Comparison of ENCODE assay signal across 27 cellular contexts in genomic region chr6:56685102-56685733, GRCh38. TPM values are rescaled to one million over a fixed set of nuclear protein-coding genes. Genes with fewer than 3 reads are reported as not detected.
DNase-seq lines count a peak whose midpoint lies in the region; ATAC-seq, FAIRE-seq and TF ChIP-seq lines count a peak whose summit lies in the region.
"Had no signal": no experiment of that assay in that cellular context is flagged by ENCODE, and none has a peak within 500 bp of the region (broad histone marks: within the 10 kb centered on the region; RNA-seq: fewer than 3 reads in every experiment).

No MANE protein-coding gene starts in this region.

- no peak for TF ChIP-seq RAD21 in K562 (CRISPR knock-in tag; conservative IDR thresholded peaks at IDR 0.05 in 1 of 2, IDR thresholded peaks at IDR 0.05 in 1 of 2)

- TF ChIP-seq EP300 in K562 (IDR thresholded peaks at IDR 0.05; ENCODE audit: low read length) = no peak

- H3K36me3 ChIP-seq in K562 (ENCODE audit: control insufficient read depth, insufficient read depth, low read length) (no peaks in the 10 kb centered on the region), skeletal muscle tissue (ENCODE audit: control insufficient read depth in 3 of 3, insufficient read depth in 3 of 3, low read length in 3 of 3) (no peaks in the 10 kb centered on the region), Karpas-422 (ENCODE audit: insufficient read depth, low read length) (no peaks in the 10 kb centered on the region)
- H3K36me3 ChIP-seq: brain microvascular endothelial cell, left lung, neural progenitor cell, sigmoid colon, transverse colon had no signal

- H3K9ac ChIP-seq in K562 (ENCODE audit: insufficient read depth in 1 of 2, low read depth in 2 of 2, low read length in 2 of 2) (no peak overlapping the region), skeletal muscle tissue (ENCODE audit: low read depth in 1 of 3, low read length in 3 of 3) (no peak overlapping the region), Karpas-422 (ENCODE audit: low read length) (no peak overlapping the region)
- H3K9ac ChIP-seq: KMS-11, neural progenitor cell had no signal

- TF ChIP-seq CTCF in K562 (IDR thresholded peaks at IDR 0.05 in 2 of 3, conservative IDR thresholded peaks at IDR 0.05 in 1 of 3; ENCODE audit: insufficient read depth in 2 of 3, low read depth in 1 of 3, low read length in 3 of 3) = no peak

- no peak for ATAC-seq in K562
- ATAC-seq in GM19452 (IDR thresholded peaks at IDR 0.05; ENCODE audit: unreplicated experiment) = no peak
- ATAC-seq in HG03196 (IDR thresholded peaks at IDR 0.05; ENCODE audit: unreplicated experiment) = no peak
- ATAC-seq: activated CD8-positive, alpha-beta T cell treated with anti-CD3 and anti-CD28 coated beads, Interleukin-2, amount 10 ng/mL, durations not matched to agents 7 days and 5 days; activated T-helper 17 cell treated with anti-CD3 and anti-CD28 coated beads, Interleukin-2, amount 50 U/mL, for 72 hours; left lung had no signal

- no peak overlapping the region for H3K4me2 ChIP-seq in K562 (ENCODE audit: insufficient read depth, low read length)
- H3K4me2 ChIP-seq in Karpas-422 (ENCODE audit: low read depth, low read length, poor library complexity, severe bottlenecking) = no peak overlapping the region
- H3K4me2 ChIP-seq: KMS-11, neural progenitor cell, PC-9 had no signal

- peak; percentile 48 for DNase-seq in NCI-H510A treated with DMSO at 0.1 percent for 48 hours (lab: John Stamatoyannopoulos, UW)
- no peak for DNase-seq in NCI-H510A (lab: John Stamatoyannopoulos, UW)
- no peak for DNase-seq in H54 (ENCODE audit: insufficient read length, low spot score)
- DNase-seq in K562 (ENCODE audit: extremely low read depth in 1 of 4, low spot score in 3 of 4) = no peak
- DNase-seq in Karpas-422 = no peak
- DNase-seq: 8988T; activated CD4-positive, alpha-beta T cell treated with anti-CD3 and anti-CD28 coated beads for 4 hours; activated CD8-positive, alpha-beta T cell treated with anti-CD3 and anti-CD28 coated beads, Interleukin-2, amount 10 ng/mL, durations not matched to agents 7 days and 5 days; activated naive CD4-positive, alpha-beta T cell treated with anti-CD3 and anti-CD28 coated beads, Interleukin-2, amount 50 U/mL, for 16 hours; brain microvascular endothelial cell; foreskin melanocyte; left lung; MM.1S; NCI-H1930; NCI-H524 treated with DMSO at 0.1 percent for 48 hours; PC-9; posterior cingulate gyrus; SHP77 treated with DMSO at 0.1 percent for 48 hours; sigmoid colon; stimulated activated CD4-positive, alpha-beta T cell treated with anti-CD3 and anti-CD28 coated beads, Interleukin-4, amount 100 ng/mL, for 24 hours; transverse colon had no signal

- intact Hi-C loops in K562 (cut with micrococcal nuclease) = no loop called here

- no peaks in the 10 kb centered on the region for H4K20me1 ChIP-seq in K562 (replicated peaks; ENCODE audit: control insufficient read depth, insufficient read depth, low read length)
- H4K20me1 ChIP-seq in Karpas-422 (ENCODE audit: insufficient read depth, low read depth, low read length) = no peaks in the 10 kb centered on the region

- H3K4me3 ChIP-seq in K562 = no peak overlapping the region
- H3K4me3 ChIP-seq in skeletal muscle tissue (ENCODE audit: low read length in 3 of 3) = no peak overlapping the region
- H3K4me3 ChIP-seq in Karpas-422 (ENCODE audit: low read length) = no peak overlapping the region
- H3K4me3 ChIP-seq: left lung, neural progenitor cell, PC-9, sigmoid colon, transverse colon had no signal

- in situ Hi-C loops in K562 (cut with MboI) = no loop called here

- H2AFZ ChIP-seq in K562 (ENCODE audit: low read depth, low read length) (no peak overlapping the region), Karpas-422 (ENCODE audit: low read length) (no peak overlapping the region)
- H2AFZ ChIP-seq: neural progenitor cell, PC-9 had no signal

- no peaks in the 10 kb centered on the region for H3K9me2 ChIP-seq in Karpas-422 (replicated peaks; ENCODE audit: insufficient read depth, low read length)

- TF ChIP-seq POLR2A in H54 (IDR thresholded peaks at IDR 0.05; ENCODE audit: low read depth, low read length) (no peak), K562 (conservative IDR thresholded peaks at IDR 0.05) (no peak)

- H3K27ac ChIP-seq in K562 (ENCODE audit: extremely low read depth, low read depth, low read length) (no peak overlapping the region), skeletal muscle tissue (ENCODE audit: low read depth, low read length) (peak overlapping the region; percentile 91), Karpas-422 (ENCODE audit: low read length) (no peak overlapping the region)
- H3K27ac ChIP-seq: KMS-11, neural progenitor cell had no signal

- POLR2A ChIA-PET in K562 (lab: Yijun Ruan, JAX) = no interaction called here

- FAIRE-seq in H54 (lab: Jason Lieb, UNC) (peak; percentile 11), K562 (lab: Jason Lieb, UNC) (peak; percentile 6)

- H3K79me2 ChIP-seq in K562 (ENCODE audit: control insufficient read depth, insufficient read depth, low read length) = no peaks in the 10 kb centered on the region
- H3K79me2 ChIP-seq in Karpas-422 (ENCODE audit: low read length) = no peaks in the 10 kb centered on the region

- H3K27me3 ChIP-seq in K562 (ENCODE audit: control insufficient read depth in 2 of 2, insufficient read depth in 2 of 2, low read length in 2 of 2) (no peaks in the 10 kb centered on the region), skeletal muscle tissue (ENCODE audit: control insufficient read depth in 3 of 3, insufficient read depth in 3 of 3, low read length in 3 of 3) (no peaks in the 10 kb centered on the region), Karpas-422 (ENCODE audit: low read length) (0 out of 2 replicates have a peak, but pooled peaks cover 3% of the 10 kb centered on the region)
- H3K27me3 ChIP-seq: brain microvascular endothelial cell, left lung, neural progenitor cell, sigmoid colon, transverse colon had no signal

- no peaks in the 10 kb centered on the region for H3K9me3 ChIP-seq in K562 (replicated peaks; ENCODE audit: control insufficient read depth, insufficient read depth, low read depth, low read length)
- no peaks in the 10 kb centered on the region for H3K9me3 ChIP-seq in skeletal muscle tissue (ENCODE audit: control insufficient read depth in 3 of 3, low read length in 3 of 3)
- no peaks in the 10 kb centered on the region for H3K9me3 ChIP-seq in Karpas-422 (ENCODE audit: low read length)
- H3K9me3 ChIP-seq: left lung, sigmoid colon, transverse colon had no signal

- CTCF ChIA-PET in K562 (lab: Yijun Ruan, JAX; ENCODE audit: low intra/inter-chr PET ratio) = no interaction called here

- WGBS in K562 (ENCODE audit: insufficient coverage, low coverage, missing lambda C conversion rate) = 7% methylated on average over 8 of the region's 8 CpGs

- no peaks in the 10 kb centered on the region for H3K9me1 ChIP-seq in K562 (ENCODE audit: control insufficient read depth, insufficient read depth, low read length)

- no TSS peak for BruUV-seq in K562 (replicated peaks; lab: Mats Ljungman, UMichigan)

- no peaks in the 10 kb centered on the region for H3K4me1 ChIP-seq in K562 (replicated peaks in 1 of 2; ENCODE audit: control insufficient read depth in 2 of 2, insufficient read depth in 2 of 2, low read length in 2 of 2)
- peaks cover 37 to 60% (median 39%) of the 10 kb centered on the region in 3 donors for H3K4me1 ChIP-seq in skeletal muscle tissue (ENCODE audit: control insufficient read depth in 3 of 3, insufficient read depth in 3 of 3, low read length in 3 of 3)
- no peaks in the 10 kb centered on the region for H3K4me1 ChIP-seq in Karpas-422 (ENCODE audit: low read length)
- H3K4me1 ChIP-seq: left lung had no signal

TF ChIP-seq in K562, 482 proteins besides CTCF, POLR2A, EP300 and RAD21:
- no peak for TF ChIP-seq ZNF76 (CRISPR knock-in tag; IDR thresholded peaks at IDR 0.05; ENCODE audit: borderline replicate concordance)
- TF ChIP-seq CHAMP1 (IDR thresholded peaks at IDR 0.05) = no peak
TF ChIP-seq in K562: peak in this region for 0.

RNA-seq across cellular contexts. Expression of gene DST, which starts 42.5 kb away (rescaled TPM):
- 25.4 and 91.0 TPM in 2 replicates for total RNA-seq in K562 (2011; cell fraction: chromatin; rRNA removed; ENCODE audit: low replicate concordance)
- 14.0 and 27.6 TPM in 2 replicates for total RNA-seq in K562 (2011; cell fraction: nucleolus; rRNA removed)
- 41.6 and 57.9 TPM in 2 replicates for total RNA-seq in K562 (2011; cell fraction: nucleoplasm; rRNA removed)
- total RNA-seq in K562 (2014; rRNA removed) (14.6 and 16.2 TPM in 2 replicates), K562 (2014; rRNA removed; fragmentation: Illumina TruSeq; extraction: Trizol) (21.9 and 24.6 TPM in 2 replicates), K562 (2015; rRNA removed; fragmentation: Illumina TruSeq; extraction: Trizol) (15.3 and 15.6 TPM in 2 replicates), K562 (2021) (20.3 and 21.8 TPM in 2 replicates), skeletal muscle tissue (183 TPM)
- polyA plus RNA-seq in K562 (2011; rRNA removed) (3.5 and 6.7 TPM in 2 replicates), K562 (2014; fragmentation: Illumina TruSeq; extraction: Trizol) (11.5 and 13.3 TPM in 2 replicates), K562 (2014; fragmentation: Nextera tagmentation; extraction: Ambion mirVana) (1 to 10 TPM; 5.2 to 5.7 TPM), K562 (2014; rRNA removed) (10.5 and 10.9 TPM in 2 replicates)
- 2.0 and 3.9 TPM in 2 replicates for polyA plus RNA-seq in K562 (2011; cell fraction: cytosol; rRNA removed)
- polyA plus RNA-seq in K562 (2011; cell fraction: nucleus; rRNA removed) = 11.3 and 29.1 TPM in 2 replicates
- polyA plus RNA-seq in K562 (2012) = 10.0 and 20.2 TPM in 2 replicates
- polyA minus RNA-seq in K562 (2011; rRNA and poly(A)+ RNA removed) = 25.1 and 32.6 TPM in 2 replicates
- polyA minus RNA-seq in K562 (2011; cell fraction: cytosol; rRNA and poly(A)+ RNA removed) = 5.7 and 9.4 TPM in 2 replicates
- 38.4 and 44.3 TPM in 2 replicates for polyA minus RNA-seq in K562 (2011; cell fraction: nucleus; rRNA and poly(A)+ RNA removed)
- 122 and 241 TPM in 2 replicates for total RNA-seq in Karpas-422 (2014; rRNA removed; shearing (Covaris generic); ENCODE audit: low replicate concordance)
